ENCODE assay signal across 9 cellular contexts in the genomic region with DNA sequence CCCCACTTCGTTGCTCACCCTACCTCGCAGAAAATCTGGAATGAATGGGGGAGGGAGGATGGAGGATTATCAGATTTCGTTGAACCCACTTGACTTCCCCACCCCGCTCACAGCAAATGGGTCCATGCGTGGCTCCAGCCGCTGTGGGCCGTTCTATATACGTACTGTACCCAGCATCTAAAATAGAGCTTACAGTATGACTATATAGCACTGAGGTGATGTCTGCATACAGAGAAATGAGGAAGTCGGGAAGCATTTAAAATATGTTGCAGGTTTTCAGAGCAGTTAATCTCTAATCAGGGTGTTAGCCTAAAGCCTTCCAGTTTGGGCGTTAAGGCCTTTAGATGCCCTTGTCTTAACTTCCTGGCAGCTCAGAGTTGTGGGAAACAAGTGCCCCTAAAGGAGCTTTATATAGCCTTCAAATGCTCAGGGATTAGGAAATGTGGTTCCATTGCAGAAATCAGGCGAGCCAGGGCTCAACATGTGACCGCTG. TPM values are rescaled to one million over a fixed set of nuclear protein-coding genes. Genes with fewer than 3 reads are reported as not detected.
DNase-seq lines count a peak whose midpoint lies in the region; ATAC-seq, FAIRE-seq and TF ChIP-seq lines count a peak whose summit lies in the region.
"Had no signal": no experiment of that assay in that cellular context is flagged by ENCODE, and none has a peak within 500 bp of the region (broad histone marks: within the 10 kb centered on the region; RNA-seq: fewer than 3 reads in every experiment).

No MANE protein-coding gene starts in this region.

- H3K27me3 ChIP-seq in WERI-Rb-1 (ENCODE audit: insufficient read depth, low read depth, severe bottlenecking) (no peaks in the 10 kb centered on the region), keratinocyte (ENCODE audit: control insufficient read depth, extremely low read depth, insufficient read depth, low read length) (no peaks in the 10 kb centered on the region)

- no peak for TF ChIP-seq CTCF in A549 (IDR thresholded peaks at IDR 0.05)
- no peak for TF ChIP-seq CTCF in GM20000 (IDR thresholded peaks at IDR 0.05; ENCODE audit: extremely low read depth, missing control alignments)
- TF ChIP-seq CTCF in WERI-Rb-1 (IDR thresholded peaks at IDR 0.05; ENCODE audit: low read depth, low read length) = no peak
- TF ChIP-seq CTCF in keratinocyte (optimal IDR thresholded peaks at IDR 0.05 in 1 of 3, IDR thresholded peaks at IDR 0.05 in 1 of 3, conservative IDR thresholded peaks at IDR 0.05 in 1 of 3; ENCODE audit: extremely low read depth in 1 of 3, insufficient read depth in 2 of 3, low read length in 3 of 3) = no peak

- dilution Hi-C loops in keratinocyte (cut with MboI; ENCODE audit: extremely low pct_ligation_motif_present, low sequenced_read_pairs) = no loop called here

- POLR2A ChIA-PET in A549 (lab: Yijun Ruan, JAX) = interaction anchor here (0.6 to 2.2 kb wide), 3 partner anchors 97 to 211 kb away, joined by 3 to 19 read pairs (median 5); partner anchors contain the start of gene RPLP0

- H3K79me2 ChIP-seq in keratinocyte (ENCODE audit: control insufficient read depth, insufficient read depth, low read length) = no peaks in the 10 kb centered on the region

- intact Hi-C loops in left colon (cut with DNase I, micrococcal nuclease) = no loop called here

- peaks cover 5% of the 10 kb centered on the region for H3K36me3 ChIP-seq in WERI-Rb-1
- H3K36me3 ChIP-seq in keratinocyte (ENCODE audit: control insufficient read depth in 2 of 2, extremely low read depth in 1 of 2, insufficient read depth in 2 of 2, low read length in 2 of 2) = no peaks in the 10 kb centered on the region

- no peak overlapping the region for H2AFZ ChIP-seq in keratinocyte (ENCODE audit: control insufficient read depth, low read length)

- FAIRE-seq in A549 (lab: Jason Lieb, UNC) (no peak), keratinocyte (lab: Jason Lieb, UNC) (no peak)

- H3K4me1 ChIP-seq in A549 (peaks cover 11% of the 10 kb centered on the region), keratinocyte (ENCODE audit: control insufficient read depth, extremely low read depth, insufficient read depth, low read length) (peaks cover 11% of the 10 kb centered on the region)

- peak overlapping the region; percentile 40 for H3K9ac ChIP-seq in keratinocyte (ENCODE audit: control insufficient read depth, extremely low read depth, insufficient read depth, low read length)

- 71% methylated on average over 12 of the region's 12 CpGs for WGBS in A549 (ENCODE audit: missing lambda C conversion rate)

- no peaks in the 10 kb centered on the region for H3K9me1 ChIP-seq in keratinocyte (ENCODE audit: control insufficient read depth, extremely low read depth, insufficient read depth, low read length)

- no peak for DNase-seq in A549 (ENCODE audit: low read depth in 1 of 2, low spot score in 1 of 2)
- peak; percentile 17 for DNase-seq in GM20000 (ENCODE audit: low spot score)
- DNase-seq in WERI-Rb-1 = peak; percentile 65
- no peak for DNase-seq in keratinocyte (ENCODE audit: low read depth, low spot score)
- DNase-seq in left colon = no peak
- DNase-seq in SKM-1 (lab: John Stamatoyannopoulos, UW; ENCODE audit: unreplicated experiment) = no peak

- CTCF ChIA-PET in A549 (lab: Yijun Ruan, JAX) = interaction anchor here (1.0 to 3.0 kb wide), 3 partner anchors 8 to 90 kb away, joined by 3 to 11 read pairs (median 3); no protein-coding TSS in a partner anchor

- ATAC-seq in A549 (no peak), HG02763 (IDR thresholded peaks at IDR 0.05; ENCODE audit: unreplicated experiment) (no peak), left colon (no peak), HG03442 (IDR thresholded peaks at IDR 0.05; ENCODE audit: unreplicated experiment) (no peak)

- TF ChIP-seq POLR2A in A549 (IDR thresholded peaks at IDR 0.05; ENCODE audit: low read length) = no peak

- no peak for TF ChIP-seq RAD21 in A549 (conservative IDR thresholded peaks at IDR 0.05 in 1 of 2, IDR thresholded peaks at IDR 0.05 in 1 of 2)

- H3K27ac ChIP-seq in A549 = no peak overlapping the region
- H3K27ac ChIP-seq in WERI-Rb-1 = peak overlapping the region; percentile 77
- no peak overlapping the region for H3K27ac ChIP-seq in keratinocyte (ENCODE audit: control insufficient read depth, insufficient read depth, low read length)

- H3K4me2 ChIP-seq in A549 = peak overlapping the region; percentile 91
- peak overlapping the region; percentile 67 for H3K4me2 ChIP-seq in keratinocyte (ENCODE audit: control insufficient read depth, extremely low read depth, insufficient read depth, low read depth, low read length)

- peak overlapping the region; percentile 65 for H3K4me3 ChIP-seq in A549
- peak overlapping the region; percentile 85 for H3K4me3 ChIP-seq in WERI-Rb-1 (ENCODE audit: low read depth, low read length)
- H3K4me3 ChIP-seq in keratinocyte (ENCODE audit: control insufficient read depth in 2 of 3, extremely low read depth in 1 of 3, insufficient read depth in 2 of 3, low read depth in 1 of 3, low read length in 3 of 3) = peak overlapping the region; percentile 61 to 70 (median 66)
- H3K4me3 ChIP-seq: lung had no signal

- peaks cover 4% of the 10 kb centered on the region for H4K20me1 ChIP-seq in keratinocyte (ENCODE audit: control insufficient read depth, extremely low read depth, insufficient read depth, low read length)

- no peak for TF ChIP-seq EP300 in A549 (IDR thresholded peaks at IDR 0.05)

- H3K9me3 ChIP-seq in A549 = no peaks in the 10 kb centered on the region
- no peaks in the 10 kb centered on the region for H3K9me3 ChIP-seq in WERI-Rb-1 (ENCODE audit: severe bottlenecking)
- H3K9me3 ChIP-seq in keratinocyte (ENCODE audit: control insufficient read depth, low read depth, low read length) = no peaks in the 10 kb centered on the region

TF ChIP-seq in A549, 52 proteins besides CTCF, POLR2A, EP300 and RAD21 (continues in another document):
- TF ChIP-seq NPAS2 (CRISPR knock-in tag; IDR thresholded peaks at IDR 0.05; ENCODE audit: borderline replicate concordance) (no peak), POLR2AphosphoS2 (conservative IDR thresholded peaks at IDR 0.05; ENCODE audit: low read length) (no peak), SMC3 (IDR thresholded peaks at IDR 0.05) (no peak), HOXA7 (CRISPR knock-in tag; IDR thresholded peaks at IDR 0.05) (no peak), EHF (CRISPR knock-in tag; IDR thresholded peaks at IDR 0.05) (no peak), ESRRA (IDR thresholded peaks at IDR 0.05; ENCODE audit: borderline replicate concordance, low read length) (no peak), NFE2L2 (conservative IDR thresholded peaks at IDR 0.05; ENCODE audit: low read length) (no peak), HES2 (IDR thresholded peaks at IDR 0.05) (no peak), FOSB (CRISPR knock-in tag; IDR thresholded peaks at IDR 0.05) (no peak), MAZ (IDR thresholded peaks at IDR 0.05; ENCODE audit: borderline replicate concordance, low read depth, low read length) (no peak), MYC (IDR thresholded peaks at IDR 0.05; ENCODE audit: borderline replicate concordance, low read length) (no peak), HOXB5 (CRISPR knock-in tag; IDR thresholded peaks at IDR 0.05) (no peak)
- TF ChIP-seq, protein P1, sequence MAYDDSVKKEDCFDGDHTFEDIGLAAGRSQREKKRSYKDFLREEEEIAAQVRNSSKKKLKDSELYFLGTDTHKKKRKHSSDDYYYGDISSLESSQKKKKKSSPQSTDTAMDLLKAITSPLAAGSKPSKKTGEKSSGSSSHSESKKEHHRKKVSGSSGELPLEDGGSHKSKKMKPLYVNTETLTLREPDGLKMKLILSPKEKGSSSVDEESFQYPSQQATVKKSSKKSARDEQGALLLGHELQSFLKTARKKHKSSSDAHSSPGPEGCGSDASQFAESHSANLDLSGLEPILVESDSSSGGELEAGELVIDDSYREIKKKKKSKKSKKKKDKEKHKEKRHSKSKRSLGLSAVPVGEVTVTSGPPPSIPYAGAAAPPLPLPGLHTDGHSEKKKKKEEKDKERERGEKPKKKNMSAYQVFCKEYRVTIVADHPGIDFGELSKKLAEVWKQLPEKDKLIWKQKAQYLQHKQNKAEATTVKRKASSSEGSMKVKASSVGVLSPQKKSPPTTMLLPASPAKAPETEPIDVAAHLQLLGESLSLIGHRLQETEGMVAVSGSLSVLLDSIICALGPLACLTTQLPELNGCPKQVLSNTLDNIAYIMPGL (CRISPR knock-in tag; IDR thresholded peaks at IDR 0.05; ENCODE audit: borderline replicate concordance) = no peak
- TF ChIP-seq, protein P2, sequence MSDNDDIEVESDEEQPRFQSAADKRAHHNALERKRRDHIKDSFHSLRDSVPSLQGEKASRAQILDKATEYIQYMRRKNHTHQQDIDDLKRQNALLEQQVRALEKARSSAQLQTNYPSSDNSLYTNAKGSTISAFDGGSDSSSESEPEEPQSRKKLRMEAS (IDR thresholded peaks at IDR 0.05) = no peak
- TF ChIP-seq, protein P3, sequence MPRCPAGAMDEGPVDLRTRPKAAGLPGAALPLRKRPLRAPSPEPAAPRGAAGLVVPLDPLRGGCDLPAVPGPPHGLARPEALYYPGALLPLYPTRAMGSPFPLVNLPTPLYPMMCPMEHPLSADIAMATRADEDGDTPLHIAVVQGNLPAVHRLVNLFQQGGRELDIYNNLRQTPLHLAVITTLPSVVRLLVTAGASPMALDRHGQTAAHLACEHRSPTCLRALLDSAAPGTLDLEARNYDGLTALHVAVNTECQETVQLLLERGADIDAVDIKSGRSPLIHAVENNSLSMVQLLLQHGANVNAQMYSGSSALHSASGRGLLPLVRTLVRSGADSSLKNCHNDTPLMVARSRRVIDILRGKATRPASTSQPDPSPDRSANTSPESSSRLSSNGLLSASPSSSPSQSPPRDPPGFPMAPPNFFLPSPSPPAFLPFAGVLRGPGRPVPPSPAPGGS (IDR thresholded peaks at IDR 0.05) = no peak

RNA-seq across cellular contexts. Expression of gene BICDL1, which starts 1.4 kb away (rescaled TPM):
- polyA plus RNA-seq in A549 (2011; rRNA removed) = 4.5 and 5.8 TPM in 2 replicates
- 2.8 and 3.0 TPM in 2 replicates for polyA plus RNA-seq in A549 (2012; cell fraction: cytosol; rRNA removed)
- polyA plus RNA-seq in A549 (2012; cell fraction: nucleus; rRNA removed) = 5.7 and 6.0 TPM in 2 replicates
- polyA plus RNA-seq in A549 (2017; fragmentation: RNase III; extraction: RNeasy Plus Mini Kit Qiagen cat#74134 plus additional on column Dnase treatment) = 2.6 to 3.8 TPM (median 3.5 TPM) in 3 replicates
- polyA minus RNA-seq in A549 (2011; rRNA and poly(A)+ RNA removed) = 3.7 and 5.4 TPM in 2 replicates
- polyA plus RNA-seq in keratinocyte = 5.2 to 8.0 TPM (median 6.4 TPM) in 3 replicates
- polyA plus RNA-seq in keratinocyte (2011; ENCODE audit: low read depth) = 29.0 TPM
- 4.4 and 5.5 TPM in 2 replicates for polyA plus RNA-seq in keratinocyte (2011; cell fraction: cytosol; rRNA removed)
- 14.2 and 20.5 TPM in 2 replicates for polyA plus RNA-seq in keratinocyte (2011; cell fraction: nucleus; rRNA removed)
- polyA plus RNA-seq in keratinocyte (2012; ENCODE audit: low replicate concordance) = 6.7 and 14.2 TPM in 2 replicates
- polyA minus RNA-seq in keratinocyte = 4.2 to 7.4 TPM (median 5.0 TPM) in 3 replicates
- 6.5 TPM for polyA minus RNA-seq in keratinocyte (2011; cell fraction: cytosol; rRNA and poly(A)+ RNA removed)
- polyA minus RNA-seq in keratinocyte (2011; cell fraction: nucleus; rRNA and poly(A)+ RNA removed) = 6.9 and 10.7 TPM in 2 replicates
- 1 to 10 TPM; 6.6 to 9.1 TPM for total RNA-seq in left colon

Comparison
In these comparisons a context has a peak if more than half of its experiments do, and no peak if none do; other contexts are left out.
1. DNase-seq: peak in GM20000 (single experiment) and WERI-Rb-1 (single experiment); none in A549 (0 of 2), keratinocyte (single experiment), left colon (0 of 2) and SKM-1 (single experiment).
2. Peak in every context shown above with its lines, with median percentiles within 50 percentile points of each other: H3K4me3 ChIP-seq.